Comparison of ENCODE assay signal across 1 cellular context in genomic region chr21:36060159-36060921, GRCh38.
A peak's percentile ranks its signal among the peaks of the same experiment; 100 is the strongest.
TF ChIP-seq lines count a peak whose summit lies in the region.

SETD4 (minus strand) TSS chr21:36060526; CDS start chr21:36058888, 1,638 bp downstream.

TF ChIP-seq in HepG2, 621 proteins besides CTCF, POLR2A, EP300 and RAD21 (continued from another document and continues in another):
- TF ChIP-seq HBP1 (CRISPR knock-in tag; IDR thresholded peaks at IDR 0.05; ENCODE audit: low read depth) (peak; percentile 96), FOXK1 (CRISPR knock-in tag; IDR thresholded peaks at IDR 0.05; ENCODE audit: borderline replicate concordance, low read depth) (no peak), RXRA (CRISPR knock-in tag; IDR thresholded peaks at IDR 0.05) (peak; percentile 47), NR2F6 (IDR thresholded peaks at IDR 0.05) (no peak; the same call in 1 of the 2 replicates), NR2F6 (CRISPR knock-in tag; IDR thresholded peaks at IDR 0.05) (peak; percentile 62), ZFP1 (CRISPR knock-in tag; IDR thresholded peaks at IDR 0.05) (no peak), NONO (IDR thresholded peaks at IDR 0.05) (no peak), NONO (CRISPR knock-in tag; conservative IDR thresholded peaks at IDR 0.05) (peak; percentile 64; the same call in 1 of the 2 replicates), ZNF691 (CRISPR knock-in tag; IDR thresholded peaks at IDR 0.05; ENCODE audit: borderline replicate concordance, low read depth) (0 out of 2 replicates have a peak, but pooled peaks have one; percentile 42), HOXA5 (CRISPR knock-in tag; IDR thresholded peaks at IDR 0.05) (peak; percentile 75), TGIF2 (CRISPR knock-in tag; IDR thresholded peaks at IDR 0.05) (peak; percentile 73), ZNF382 (CRISPR knock-in tag; IDR thresholded peaks at IDR 0.05; ENCODE audit: borderline replicate concordance) (no peak), PCBP2 (optimal IDR thresholded peaks at IDR 0.05; ENCODE audit: low read depth, low read length, poor library complexity, severe bottlenecking) (no peak), ZNF343 (CRISPR knock-in tag; IDR thresholded peaks at IDR 0.05) (no peak), ZNF224 (CRISPR knock-in tag; IDR thresholded peaks at IDR 0.05) (no peak), ZNF766 (CRISPR knock-in tag; IDR thresholded peaks at IDR 0.05; ENCODE audit: borderline replicate concordance) (peak; percentile 82), NFAT5 (CRISPR knock-in tag; IDR thresholded peaks at IDR 0.05) (no peak), ZNF253 (CRISPR knock-in tag; IDR thresholded peaks at IDR 0.05; ENCODE audit: borderline replicate concordance) (0 out of 2 replicates have a peak, but pooled peaks have one; percentile 50), GMEB2 (CRISPR knock-in tag; IDR thresholded peaks at IDR 0.05; ENCODE audit: low read depth) (no peak), ELF1 (CRISPR knock-in tag; IDR thresholded peaks at IDR 0.05) (peak; percentile 97), PHB2 (IDR thresholded peaks at IDR 0.05; ENCODE audit: partially characterized antibody) (no peak), TERF1 (CRISPR knock-in tag; IDR thresholded peaks at IDR 0.05) (no peak), EHMT2 (IDR thresholded peaks at IDR 0.05; ENCODE audit: borderline replicate concordance, low read depth, low read length) (no peak), MYNN (CRISPR knock-in tag; IDR thresholded peaks at IDR 0.05; ENCODE audit: low read depth) (peak; percentile 59; the same call in 1 of the 2 replicates), HHEX (CRISPR knock-in tag; IDR thresholded peaks at IDR 0.05) (no peak), EZH2 (conservative IDR thresholded peaks at IDR 0.05; ENCODE audit: low read depth, low read length) (no peak), ZNF274 (CRISPR knock-in tag; IDR thresholded peaks at IDR 0.05) (0 out of 2 replicates have a peak, but pooled peaks have one; percentile 15), ZNF570 (CRISPR knock-in tag; IDR thresholded peaks at IDR 0.05; ENCODE audit: borderline replicate concordance) (no peak), ZNF772 (CRISPR knock-in tag; IDR thresholded peaks at IDR 0.05) (no peak; the same call in 1 of the 2 replicates), MYPOP (CRISPR knock-in tag; IDR thresholded peaks at IDR 0.05) (no peak), YEATS2 (CRISPR knock-in tag; IDR thresholded peaks at IDR 0.05; ENCODE audit: borderline replicate concordance) (peak; percentile 53; the same call in 1 of the 2 replicates), CREB3 (CRISPR knock-in tag; IDR thresholded peaks at IDR 0.05) (no peak; the same call in 1 of the 2 replicates), UBTF (CRISPR knock-in tag; IDR thresholded peaks at IDR 0.05) (0 out of 2 replicates have a peak, but pooled peaks have one; percentile 57), GFI1 (CRISPR knock-in tag; IDR thresholded peaks at IDR 0.05; ENCODE audit: borderline replicate concordance) (peak; percentile 70; the same call in 1 of the 2 replicates), ZC3H13 (CRISPR knock-in tag; IDR thresholded peaks at IDR 0.05) (peak; percentile 80; the same call in 1 of the 2 replicates), RNF2 (conservative IDR thresholded peaks at IDR 0.05; ENCODE audit: low read depth) (peak; percentile 43; the same call in 1 of the 2 replicates), HNRNPUL1 (IDR thresholded peaks at IDR 0.05; ENCODE audit: low read depth, low read length) (no peak), TRIM22 (IDR thresholded peaks at IDR 0.05) (no peak), TRIM24 (CRISPR knock-in tag; IDR thresholded peaks at IDR 0.05) (no peak), CBX5 (CRISPR knock-in tag; IDR thresholded peaks at IDR 0.05; ENCODE audit: borderline replicate concordance) (peak; percentile 13; the same call in 1 of the 2 replicates), YEATS4 (CRISPR knock-in tag; IDR thresholded peaks at IDR 0.05; ENCODE audit: borderline replicate concordance) (peak; percentile 78), PATZ1 (CRISPR knock-in tag; IDR thresholded peaks at IDR 0.05) (peak; percentile 68), ZNF251 (CRISPR knock-in tag; IDR thresholded peaks at IDR 0.05) (no peak), DNMT1 (CRISPR knock-in tag; IDR thresholded peaks at IDR 0.05) (no peak; the same call in 1 of the 2 replicates), SCMH1 (CRISPR knock-in tag; IDR thresholded peaks at IDR 0.05; ENCODE audit: borderline replicate concordance) (no peak)
